Comparison of ENCODE assay signal across 29 cellular contexts in genomic region chr10:16728266-16728665, GRCh38.
"Had no signal": no experiment of that assay in that cellular context is flagged by ENCODE, and none has a peak within 500 bp of the region (broad histone marks: within the 10 kb centered on the region; RNA-seq: fewer than 3 reads in every experiment).

No MANE protein-coding gene starts in this region.

- H3K9ac ChIP-seq: neural progenitor cell had no signal

- H3K36me3 ChIP-seq: neural progenitor cell, ovary, right lobe of liver had no signal

- H3K27me3 ChIP-seq: left lung, neural progenitor cell, neutrophil, ovary, right atrium auricular region, right lobe of liver, stomach, suprapubic skin, tibial artery, upper lobe of right lung had no signal

- H3K27ac ChIP-seq: left lung, lower lobe of right lung, neural progenitor cell, neutrophil, ovary, right atrium auricular region, right lobe of liver, stomach, suprapubic skin, thoracic aorta, tibial artery, upper lobe of right lung had no signal

- H2AFZ ChIP-seq: neural progenitor cell had no signal

- H3K9me3 ChIP-seq: left lung, lower lobe of right lung, neutrophil, ovary, right atrium auricular region, right lobe of liver, stomach, suprapubic skin, thoracic aorta, tibial artery, upper lobe of right lung had no signal

- H3K4me2 ChIP-seq: neural progenitor cell, smooth muscle cell had no signal

- H3K4me1 ChIP-seq: left lung, lower lobe of right lung, right atrium auricular region, right lobe of liver, stomach, suprapubic skin, tibial artery, upper lobe of right lung had no signal

- ATAC-seq: left colon; left lung; lower lobe of right lung; natural killer cell; right lobe of liver; stimulated activated naive B cell treated with anti-CD40 and anti-IgM and Interleukin-4, amounts not matched to agents 10 μg/mL and 1 μg/mL and 100 μg/mL, for 72 hours; stimulated activated naive CD8-positive, alpha-beta T cell treated with anti-CD3 and anti-CD28 coated beads, Interleukin-15, Interleukin-2, amounts not matched to agents 100 U/mL and 50 U/mL, for 24 hours; upper lobe of right lung had no signal

- H3K4me3 ChIP-seq: left lung, lower lobe of right lung, neural progenitor cell, ovary, right atrium auricular region, right lobe of liver, smooth muscle cell, stomach, suprapubic skin, thoracic aorta, tibial artery, upper lobe of right lung had no signal

- DNase-seq: hippocampal formation; kidney glomerular epithelial cell; left colon; left lung; lower lobe of right lung; mammary epithelial cell; mesenchymal stem cell; naive B cell; natural killer cell; nephron progenitor cell; occipital lobe; ovary; right lobe of liver; stimulated activated CD4-positive, alpha-beta T cell treated with anti-CD3 and anti-CD28 coated beads, Interleukin-12 subunit alpha, Interleukin-12 subunit beta, amount 100 ng/mL, for 4 hours; stimulated activated CD4-positive, alpha-beta T cell treated with anti-CD3 and anti-CD28 coated beads, Interleukin-15, amount 100 ng/mL, for 24 hours; stimulated activated CD4-positive, alpha-beta T cell treated with anti-CD3 and anti-CD28 coated beads, Interleukin-2, amount 100 ng/mL, for 24 hours; stimulated activated CD4-positive, alpha-beta T cell treated with anti-CD3 and anti-CD28 coated beads, Interleukin-4, amount 100 ng/mL, for 1 hour; stimulated activated naive B cell treated with anti-CD40 and anti-IgM and Interleukin-4, amounts not matched to agents 10 μg/mL and 1 μg/mL and 100 μg/mL, for 72 hours; stimulated activated naive CD8-positive, alpha-beta T cell treated with anti-CD3 and anti-CD28 coated beads, Interleukin-15, Interleukin-2, amounts not matched to agents 100 U/mL and 50 U/mL, for 24 hours; stomach; tibial artery; trophoblast cell; upper lobe of right lung had no signal
